Comparison of ENCODE assay signal across 22 cellular contexts in the genomic region with DNA sequence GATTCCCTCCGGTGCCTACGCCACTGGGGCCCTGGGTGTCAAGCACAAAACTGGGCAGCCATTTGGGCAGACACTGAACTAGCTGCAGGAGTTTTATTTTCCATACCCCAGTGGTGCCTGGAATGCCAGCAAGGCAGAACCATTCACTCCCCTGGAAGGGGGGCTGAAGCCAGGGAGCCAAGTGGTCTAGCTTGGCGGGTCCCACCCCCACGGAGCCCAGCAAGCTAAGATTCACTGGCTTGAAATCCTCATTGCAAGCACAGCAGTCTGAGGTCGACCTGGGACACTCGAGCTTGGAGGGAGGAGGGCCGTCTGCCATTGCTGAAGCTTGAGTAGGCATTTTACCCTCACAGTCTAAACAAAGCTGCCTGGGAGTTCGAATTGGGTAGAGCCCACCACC.
"Had no signal": no experiment of that assay in that cellular context is flagged by ENCODE, and none has a peak within 500 bp of the region (broad histone marks: within the 10 kb centered on the region; RNA-seq: fewer than 3 reads in every experiment).

No MANE protein-coding gene starts in this region.

- H3K36me3 ChIP-seq: SJSA1 had no signal

- H3K4me3 ChIP-seq: SJSA1, SK-N-MC had no signal

- H3K9me3 ChIP-seq: SJSA1 had no signal

- DNase-seq: KBM-7, MV-4-11, NCI-H1048, NCI-H1105, NCI-H1417 treated with DMSO at 0.1 percent for 48 hours, NCI-H146, NCI-H1694 treated with DMSO at 0.1 percent for 48 hours, NCI-H1930, NCI-H2081, NCI-H2107, NCI-H226, NCI-H446, NCI-H510A, NCI-H524 treated with DMSO at 0.1 percent for 48 hours, NCI-H69, NCI-H774, PC-3, SIG-M5 had no signal

- H3K27me3 ChIP-seq: SJSA1 had no signal

- ATAC-seq: Panc1, PC-3 had no signal

- H3K4me1 ChIP-seq: SJSA1 had no signal

- H3K27ac ChIP-seq: RWPE1, SJSA1, SK-N-MC had no signal
